10 cellular contexts compared by ENCODE assay signal in the genomic region with DNA sequence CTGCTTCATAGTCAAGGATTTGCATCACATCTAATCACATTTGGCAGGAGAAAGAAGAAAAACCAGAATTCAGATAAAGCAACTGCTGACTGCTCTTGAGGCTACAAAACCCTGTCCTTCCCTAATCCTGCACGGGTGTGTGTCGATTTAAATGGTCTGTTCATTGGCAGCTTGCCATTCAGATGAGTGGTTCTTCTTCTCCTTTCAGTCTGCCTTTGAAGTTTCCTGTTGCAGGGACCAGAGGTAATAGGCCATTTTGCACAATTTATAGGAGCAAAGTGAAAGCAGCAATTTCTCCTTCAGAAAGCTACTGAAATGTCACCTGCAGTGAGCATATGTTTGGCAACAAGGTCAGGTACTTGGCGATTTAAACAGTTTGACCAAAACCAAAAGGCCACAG.
A peak's percentile ranks its signal among the peaks of the same experiment; 100 is the strongest.
DNase-seq lines count a peak whose midpoint lies in the region; ATAC-seq and TF ChIP-seq lines count a peak whose summit lies in the region.
"Had no signal": no experiment of that assay in that cellular context is flagged by ENCODE, and none has a peak within 500 bp of the region (broad histone marks: within the 10 kb centered on the region; RNA-seq: fewer than 3 reads in every experiment).

No MANE protein-coding gene starts in this region.

- no peak overlapping the region for H3K4me2 ChIP-seq in H9 (ENCODE audit: insufficient read depth, insufficient read length, low read length)

- H3K9ac ChIP-seq in H9 (ENCODE audit: extremely low read depth, insufficient read length, low read length), result no peak overlapping the region

- H3K79me1 ChIP-seq in H9 (ENCODE audit: insufficient read depth, low read depth, low read length, poor library complexity, severe bottlenecking), result no peaks in the 10 kb centered on the region

- no peaks in the 10 kb centered on the region for H3K4me1 Mint-ChIP-seq in H9
- H3K4me1 Mint-ChIP-seq in Caco-2 (ENCODE audit: low read depth, unreplicated experiment), result no peaks in the 10 kb centered on the region

- no peaks in the 10 kb centered on the region for H3K36me3 Mint-ChIP-seq in H9 (ENCODE audit: insufficient read depth in 1 of 3, low read depth in 3 of 3)
- H3K36me3 Mint-ChIP-seq in Caco-2 (ENCODE audit: insufficient read depth, unreplicated experiment), result no peaks in the 10 kb centered on the region
- H3K36me3 Mint-ChIP-seq: activated naive CD4-positive, alpha-beta T cell treated with anti-CD3 and anti-CD28 coated beads, Interleukin-2, amount 50 U/mL, for 72 hours had no signal

- no peaks in the 10 kb centered on the region for H3K9me3 Mint-ChIP-seq in H9
- H3K9me3 Mint-ChIP-seq in Caco-2 (ENCODE audit: unreplicated experiment), result no peaks in the 10 kb centered on the region
- H3K9me3 Mint-ChIP-seq: activated naive CD4-positive, alpha-beta T cell treated with anti-CD3 and anti-CD28 coated beads, Interleukin-2, amount 50 U/mL, for 72 hours had no signal

- DNase-seq in GF-D8 (lab: John Stamatoyannopoulos, UW) (peak; percentile 16), NCI-H1417 (lab: John Stamatoyannopoulos, UW) (peak; percentile 54 to 94 (median 67)), SK-N-DZ (ENCODE audit: low spot score) (peak; percentile 6), lung (ENCODE audit: low spot score) (peak; percentile 46), posterior cingulate gyrus (no peak), H9 (no peak), Caco-2 (no peak)
- no peak for DNase-seq in activated naive CD4-positive, alpha-beta T cell treated with Interleukin-2 at 50 U/mL for 16 hours
- DNase-seq: T-helper 2 cell had no signal

- H3K4me1 ChIP-seq in lung (ENCODE audit: control insufficient read depth in 2 of 2, insufficient read depth in 2 of 2, low read length in 2 of 2), result no peaks in the 10 kb centered on the region
- no peaks in the 10 kb centered on the region for H3K4me1 ChIP-seq in H9 (ENCODE audit: insufficient read depth, low read length)
- H3K4me1 ChIP-seq in Caco-2, result no peaks in the 10 kb centered on the region

- H2AFZ ChIP-seq in H9 (ENCODE audit: low read length), result no peak overlapping the region

- H3K23ac ChIP-seq in H9 (ENCODE audit: insufficient read length, low read depth, low read length), result no peak overlapping the region

- no peak overlapping the region for H2BK12ac ChIP-seq in H9 (ENCODE audit: insufficient read length, low read depth, low read length)

- no TSS peak for BruUV-seq in Caco-2 (replicated peaks; lab: Mats Ljungman, UMichigan)

- CTCF ChIA-PET in Caco-2 (lab: Charles Lee), result no interaction called here

- H3K14ac ChIP-seq in H9 (ENCODE audit: insufficient read depth, low read length), result no peak overlapping the region

- H3K27ac ChIP-seq in lung (ENCODE audit: low read depth in 1 of 2, low read length in 1 of 2) (no peak overlapping the region), H9 (ENCODE audit: insufficient read length, low read depth, low read length) (no peak overlapping the region)

- no peak overlapping the region for H4K8ac ChIP-seq in H9 (replicated peaks; ENCODE audit: insufficient read length, low read depth, low read length)

- H3K9me3 ChIP-seq in lung (ENCODE audit: control insufficient read depth in 2 of 2, insufficient read depth in 1 of 2, low read length in 1 of 2) (no peaks in the 10 kb centered on the region), H9 (ENCODE audit: control insufficient read depth, low read depth, low read length) (no peaks in the 10 kb centered on the region), Caco-2 (no peaks in the 10 kb centered on the region)

- H3T11ph ChIP-seq in H9 (ENCODE audit: low read length), result no peak overlapping the region

- H3K27ac Mint-ChIP-seq in H9, result no peak overlapping the region
- H3K27ac Mint-ChIP-seq in Caco-2 (ENCODE audit: unreplicated experiment), result no peak overlapping the region
- H3K27ac Mint-ChIP-seq: activated naive CD4-positive, alpha-beta T cell treated with anti-CD3 and anti-CD28 coated beads, Interleukin-2, amount 50 U/mL, for 72 hours had no signal

- no peaks in the 10 kb centered on the region for H3K79me2 ChIP-seq in H9 (ENCODE audit: insufficient read depth, low read length)

- no peak overlapping the region for H2BK120ac ChIP-seq in H9 (ENCODE audit: low read depth, low read length, poor library complexity, severe bottlenecking)

- no peak overlapping the region for H3K56ac ChIP-seq in H9 (ENCODE audit: insufficient read length, low read depth, low read length)

- H2BK20ac ChIP-seq in H9 (ENCODE audit: low read depth, low read length, poor library complexity, severe bottlenecking), result no peak overlapping the region

- H3K27me3 ChIP-seq in lung (ENCODE audit: control insufficient read depth, insufficient read depth), result no peaks in the 10 kb centered on the region
- no peaks in the 10 kb centered on the region for H3K27me3 ChIP-seq in H9 (ENCODE audit: insufficient read depth, low read length)
- H3K27me3 ChIP-seq in Caco-2 (replicated peaks; ENCODE audit: control insufficient read depth, insufficient read depth, low read length), result no peaks in the 10 kb centered on the region

- H3K27me3 Mint-ChIP-seq in H9 (ENCODE audit: low read depth), result no peaks in the 10 kb centered on the region
- H3K27me3 Mint-ChIP-seq in Caco-2 (ENCODE audit: insufficient read depth, unreplicated experiment), result peaks cover 4% of the 10 kb centered on the region

- H3K4me3 Mint-ChIP-seq in H9 (no peak overlapping the region), Caco-2 (ENCODE audit: unreplicated experiment) (no peak overlapping the region)

- H4K5ac ChIP-seq in H9 (ENCODE audit: insufficient read length, low read depth, low read length), result no peak overlapping the region

- H2BK5ac ChIP-seq in H9 (ENCODE audit: insufficient read length, low read length), result no peak overlapping the region

- H3K18ac ChIP-seq in H9 (ENCODE audit: insufficient read length, low read depth, low read length), result no peak overlapping the region

- intact Hi-C loops in posterior cingulate gyrus (cut with DNase I) (no loop called here), Caco-2 (cut with micrococcal nuclease; ENCODE audit: unreplicated experiment) (no loop called here)

- WGBS in lung, 2 donors, result 14 to 17% methylated on average over 3 of the region's 3 CpGs
- WGBS in H9 (ENCODE audit: extremely low coverage, insufficient read length, low lambda C conversion rate), result no CpG with 5 or more reads among the region's 3 CpGs

- H4K20me1 ChIP-seq in H9 (ENCODE audit: control insufficient read depth, insufficient read depth, insufficient read length), result no peaks in the 10 kb centered on the region

- ATAC-seq in lung (ENCODE audit: insufficient read depth, low FRiP score), result no peak
- ATAC-seq: activated naive CD4-positive, alpha-beta T cell treated with anti-CD3 and anti-CD28 coated beads, Interleukin-2, amount 50 U/mL, for 72 hours had no signal

- H4K91ac ChIP-seq in H9 (ENCODE audit: insufficient read length, low read depth, low read length), result no peak overlapping the region

- H3K36me3 ChIP-seq in lung (ENCODE audit: control insufficient read depth in 2 of 2, insufficient read depth in 2 of 2, low read length in 2 of 2) (no peaks in the 10 kb centered on the region), Caco-2 (ENCODE audit: control insufficient read depth, insufficient read depth, low read length) (no peaks in the 10 kb centered on the region)

- no peak overlapping the region for H2AK5ac ChIP-seq in H9 (ENCODE audit: insufficient read length, low read length)

- POLR2A ChIA-PET in Caco-2 (lab: Charles Lee), result no interaction called here

- H2BK15ac ChIP-seq in H9 (ENCODE audit: low read depth, low read length), result no peak overlapping the region

- H3K4me3 ChIP-seq in lung, result no peak overlapping the region
- H3K4me3 ChIP-seq in Caco-2 (ENCODE audit: low read depth, low read length), result no peak overlapping the region

- no peak overlapping the region for H3K4ac ChIP-seq in H9 (ENCODE audit: low read depth, low read length)

- no peaks in the 10 kb centered on the region for H3K23me2 ChIP-seq in H9 (ENCODE audit: insufficient read length, low read depth, low read length, poor library complexity, severe bottlenecking)

- TF ChIP-seq CTCF in lung (IDR thresholded peaks at IDR 0.05; ENCODE audit: control extremely low read depth, extremely low read depth) (no peak), H9 (conservative IDR thresholded peaks at IDR 0.05) (no peak), Caco-2 (IDR thresholded peaks at IDR 0.05; ENCODE audit: insufficient read depth in 1 of 2, low read depth in 1 of 2, low read length in 1 of 2, severe bottlenecking in 1 of 2, unreplicated experiment in 1 of 2) (no peak)

Comparison
In these comparisons a context has a peak if more than half of its experiments do, and no peak if none do; other contexts are left out.
1. DNase-seq: peak in GF-D8 (single experiment), NCI-H1417 (3 of 3), SK-N-DZ (single experiment) and lung (single experiment); none in posterior cingulate gyrus (0 of 10), H9 (single experiment), Caco-2 (0 of 2) and activated naive CD4-positive, alpha-beta T cell treated with Interleukin-2 at 50 U/mL for 16 hours (single experiment).